Comparison of ENCODE assay signal across 1 cellular context in genomic region chr16:67561824-67562525, GRCh38.
TF ChIP-seq lines count a peak whose summit lies in the region.

No MANE protein-coding gene starts in this region.

TF ChIP-seq in HepG2, 621 proteins besides CTCF, POLR2A, EP300 and RAD21 (continued from another document and continues in another):
- no peak for TF ChIP-seq ZNF12 (CRISPR knock-in tag; IDR thresholded peaks at IDR 0.05)
- TF ChIP-seq HIVEP1 (CRISPR knock-in tag; IDR thresholded peaks at IDR 0.05), result peak; percentile 79
- no peak for TF ChIP-seq XBP1 (CRISPR knock-in tag; IDR thresholded peaks at IDR 0.05)
- TF ChIP-seq, protein P1, sequence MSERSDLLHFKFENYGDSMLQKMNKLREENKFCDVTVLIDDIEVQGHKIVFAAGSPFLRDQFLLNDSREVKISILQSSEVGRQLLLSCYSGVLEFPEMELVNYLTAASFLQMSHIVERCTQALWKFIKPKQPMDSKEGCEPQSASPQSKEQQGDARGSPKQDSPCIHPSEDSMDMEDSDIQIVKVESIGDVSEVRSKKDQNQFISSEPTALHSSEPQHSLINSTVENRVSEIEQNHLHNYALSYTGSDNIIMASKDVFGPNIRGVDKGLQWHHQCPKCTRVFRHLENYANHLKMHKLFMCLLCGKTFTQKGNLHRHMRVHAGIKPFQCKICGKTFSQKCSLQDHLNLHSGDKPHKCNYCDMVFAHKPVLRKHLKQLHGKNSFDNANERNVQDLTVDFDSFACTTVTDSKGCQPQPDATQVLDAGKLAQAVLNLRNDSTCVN (CRISPR knock-in tag; IDR thresholded peaks at IDR 0.05; ENCODE audit: borderline replicate concordance), result 0 out of 2 replicates have a peak, but pooled peaks have one; percentile 12
- peak; percentile 76; the same call in 1 of the 2 replicates for TF ChIP-seq NR2C2 (CRISPR knock-in tag; IDR thresholded peaks at IDR 0.05; ENCODE audit: borderline replicate concordance)
- TF ChIP-seq ZNF281 (CRISPR knock-in tag; IDR thresholded peaks at IDR 0.05; ENCODE audit: borderline replicate concordance), result peak; percentile 39; the same call in 1 of the 2 replicates
- peak; percentile 74 for TF ChIP-seq HNRNPLL (IDR thresholded peaks at IDR 0.05; ENCODE audit: low read depth, low read length, poor library complexity, severe bottlenecking)
- peak; percentile 71 for TF ChIP-seq DMAP1 (CRISPR knock-in tag; IDR thresholded peaks at IDR 0.05)
- TF ChIP-seq TMF1 (CRISPR knock-in tag; IDR thresholded peaks at IDR 0.05; ENCODE audit: low read depth), result peak; percentile 98
- peak; percentile 76; the same call in 1 of the 2 replicates for TF ChIP-seq ZNF280D (CRISPR knock-in tag; IDR thresholded peaks at IDR 0.05)
- TF ChIP-seq ZNF3 (CRISPR knock-in tag; IDR thresholded peaks at IDR 0.05), result no peak
- 0 out of 2 replicates have a peak, but pooled peaks have one; percentile 59 for TF ChIP-seq REL (CRISPR knock-in tag; conservative IDR thresholded peaks at IDR 0.05)
- peak; percentile 51; the same call in 1 of the 2 replicates for TF ChIP-seq ATF1 (CRISPR knock-in tag; IDR thresholded peaks at IDR 0.05)
- TF ChIP-seq, protein P2, sequence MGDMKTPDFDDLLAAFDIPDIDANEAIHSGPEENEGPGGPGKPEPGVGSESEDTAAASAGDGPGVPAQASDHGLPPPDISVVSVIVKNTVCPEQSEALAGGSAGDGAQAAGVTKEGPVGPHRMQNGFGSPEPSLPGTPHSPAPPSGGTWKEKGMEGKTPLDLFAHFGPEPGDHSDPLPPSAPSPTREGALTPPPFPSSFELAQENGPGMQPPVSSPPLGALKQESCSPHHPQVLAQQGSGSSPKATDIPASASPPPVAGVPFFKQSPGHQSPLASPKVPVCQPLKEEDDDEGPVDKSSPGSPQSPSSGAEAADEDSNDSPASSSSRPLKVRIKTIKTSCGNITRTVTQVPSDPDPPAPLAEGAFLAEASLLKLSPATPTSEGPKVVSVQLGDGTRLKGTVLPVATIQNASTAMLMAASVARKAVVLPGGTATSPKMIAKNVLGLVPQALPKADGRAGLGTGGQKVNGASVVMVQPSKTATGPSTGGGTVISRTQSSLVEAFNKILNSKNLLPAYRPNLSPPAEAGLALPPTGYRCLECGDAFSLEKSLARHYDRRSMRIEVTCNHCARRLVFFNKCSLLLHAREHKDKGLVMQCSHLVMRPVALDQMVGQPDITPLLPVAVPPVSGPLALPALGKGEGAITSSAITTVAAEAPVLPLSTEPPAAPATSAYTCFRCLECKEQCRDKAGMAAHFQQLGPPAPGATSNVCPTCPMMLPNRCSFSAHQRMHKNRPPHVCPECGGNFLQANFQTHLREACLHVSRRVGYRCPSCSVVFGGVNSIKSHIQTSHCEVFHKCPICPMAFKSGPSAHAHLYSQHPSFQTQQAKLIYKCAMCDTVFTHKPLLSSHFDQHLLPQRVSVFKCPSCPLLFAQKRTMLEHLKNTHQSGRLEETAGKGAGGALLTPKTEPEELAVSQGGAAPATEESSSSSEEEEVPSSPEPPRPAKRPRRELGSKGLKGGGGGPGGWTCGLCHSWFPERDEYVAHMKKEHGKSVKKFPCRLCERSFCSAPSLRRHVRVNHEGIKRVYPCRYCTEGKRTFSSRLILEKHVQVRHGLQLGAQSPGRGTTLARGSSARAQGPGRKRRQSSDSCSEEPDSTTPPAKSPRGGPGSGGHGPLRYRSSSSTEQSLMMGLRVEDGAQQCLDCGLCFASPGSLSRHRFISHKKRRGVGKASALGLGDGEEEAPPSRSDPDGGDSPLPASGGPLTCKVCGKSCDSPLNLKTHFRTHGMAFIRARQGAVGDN (CRISPR knock-in tag; IDR thresholded peaks at IDR 0.05), result peak; percentile 88
- no peak; the same call in 1 of the 2 replicates for TF ChIP-seq FOXM1 (CRISPR knock-in tag; IDR thresholded peaks at IDR 0.05)
- TF ChIP-seq ZNF598 (CRISPR knock-in tag; IDR thresholded peaks at IDR 0.05; ENCODE audit: borderline replicate concordance), result peak; percentile 38; the same call in 1 of the 2 replicates
- TF ChIP-seq THYN1 (CRISPR knock-in tag; IDR thresholded peaks at IDR 0.05; ENCODE audit: borderline replicate concordance, low read depth), result no peak
- TF ChIP-seq ZNF788 (CRISPR knock-in tag; IDR thresholded peaks at IDR 0.05; ENCODE audit: borderline replicate concordance), result peak; percentile 36; the same call in 1 of the 2 replicates
- TF ChIP-seq MXD1 (CRISPR knock-in tag; IDR thresholded peaks at IDR 0.05), result peak; percentile 39; the same call in 1 of the 2 replicates
- TF ChIP-seq POLR2AphosphoS5 (IDR thresholded peaks at IDR 0.05; ENCODE audit: low read depth, low read length), result peak; percentile 88
- TF ChIP-seq MYC (CRISPR knock-in tag; IDR thresholded peaks at IDR 0.05; ENCODE audit: borderline replicate concordance), result peak; percentile 75
- peak; percentile 64; the same call in 1 of the 2 replicates for TF ChIP-seq CENPT (CRISPR knock-in tag; IDR thresholded peaks at IDR 0.05; ENCODE audit: low read depth)
- TF ChIP-seq SMAD3 (CRISPR knock-in tag; IDR thresholded peaks at IDR 0.05), result 0 out of 2 replicates have a peak, but pooled peaks have one; percentile 51
- TF ChIP-seq ZNF276 (CRISPR knock-in tag; IDR thresholded peaks at IDR 0.05; ENCODE audit: low read depth), result peak; percentile 73; the same call in 1 of the 2 replicates
- no peak for TF ChIP-seq ZNF704 (CRISPR knock-in tag; IDR thresholded peaks at IDR 0.05; ENCODE audit: borderline replicate concordance)
- TF ChIP-seq CBX5 (CRISPR knock-in tag; IDR thresholded peaks at IDR 0.05; ENCODE audit: borderline replicate concordance), result no peak
- peak; percentile 73 for TF ChIP-seq KMT2B (CRISPR knock-in tag; IDR thresholded peaks at IDR 0.05)
- no peak for TF ChIP-seq TCF7 (IDR thresholded peaks at IDR 0.05; ENCODE audit: low read depth)
- no peak; the same call in 1 of the 2 replicates for TF ChIP-seq MZF1 (CRISPR knock-in tag; IDR thresholded peaks at IDR 0.05; ENCODE audit: borderline replicate concordance)
- peak; percentile 78; the same call in 1 of the 2 replicates for TF ChIP-seq ZNF614 (CRISPR knock-in tag; IDR thresholded peaks at IDR 0.05; ENCODE audit: borderline replicate concordance)
- TF ChIP-seq ZBTB21 (CRISPR knock-in tag; IDR thresholded peaks at IDR 0.05), result 0 out of 2 replicates have a peak, but pooled peaks have one; percentile 42
- TF ChIP-seq SRF (IDR thresholded peaks at IDR 0.05; ENCODE audit: low read depth, low read length), result 0 out of 2 replicates have a peak, but pooled peaks have one; percentile 40
- TF ChIP-seq ATF4 (CRISPR knock-in tag; IDR thresholded peaks at IDR 0.05), result no peak; a peak in 1 of 4 replicates
- no peak for TF ChIP-seq ATF7 (IDR thresholded peaks at IDR 0.05)
- TF ChIP-seq ATF7 (CRISPR knock-in tag; IDR thresholded peaks at IDR 0.05), result no peak
- TF ChIP-seq ZNF777 (CRISPR knock-in tag; IDR thresholded peaks at IDR 0.05), result peak; percentile 58; the same call in 1 of the 2 replicates
- TF ChIP-seq ARNT2 (CRISPR knock-in tag; IDR thresholded peaks at IDR 0.05; ENCODE audit: low read depth), result peak; percentile 92
- TF ChIP-seq RCOR2 (CRISPR knock-in tag; IDR thresholded peaks at IDR 0.05), result no peak
- peak; percentile 61; the same call in 1 of the 2 replicates for TF ChIP-seq ZNF124 (CRISPR knock-in tag; IDR thresholded peaks at IDR 0.05)
- TF ChIP-seq AGO2 (optimal IDR thresholded peaks at IDR 0.05; ENCODE audit: low read depth, low read length), result peak; percentile 73
- TF ChIP-seq IRF2 (CRISPR knock-in tag; IDR thresholded peaks at IDR 0.05), result 0 out of 2 replicates have a peak, but pooled peaks have one; percentile 13
- peak; percentile 33 for TF ChIP-seq AGO1 (IDR thresholded peaks at IDR 0.05; ENCODE audit: low read depth, low read length, poor library complexity, severe bottlenecking)
- TF ChIP-seq BHLHE40 (IDR thresholded peaks at IDR 0.05; ENCODE audit: low read length), result peak; percentile 79
- TF ChIP-seq ZNF549 (CRISPR knock-in tag; IDR thresholded peaks at IDR 0.05), result no peak
- peak; percentile 92 for TF ChIP-seq ZNF574 (CRISPR knock-in tag; IDR thresholded peaks at IDR 0.05)
- TF ChIP-seq ZFY (CRISPR knock-in tag; IDR thresholded peaks at IDR 0.05), result peak; percentile 87
